Comparison of ENCODE assay signal across 2 cellular contexts in genomic region chr3:129211345-129211744, GRCh38.
A peak's percentile ranks its signal among the peaks of the same experiment; 100 is the strongest.
TF ChIP-seq lines count a peak whose summit lies in the region.

No MANE protein-coding gene starts in this region.

TF ChIP-seq in GM23338, 12 proteins besides CTCF, POLR2A, EP300 and RAD21:
- TF ChIP-seq STAT1 (IDR thresholded peaks at IDR 0.05; ENCODE audit: unreplicated experiment), result no peak
- no peak for TF ChIP-seq CREB1 (CRISPR knock-in tag; IDR thresholded peaks at IDR 0.05; ENCODE audit: low read depth)
- no peak for TF ChIP-seq NANOG (IDR thresholded peaks at IDR 0.05; ENCODE audit: borderline replicate concordance)
- no peak for TF ChIP-seq REST (IDR thresholded peaks at IDR 0.05; ENCODE audit: unreplicated experiment)
- TF ChIP-seq EZH2 (IDR thresholded peaks at IDR 0.05; ENCODE audit: low read depth, unreplicated experiment), result no peak
- no peak for TF ChIP-seq EZH2phosphoT487 (IDR thresholded peaks at IDR 0.05; ENCODE audit: unreplicated experiment)
- TF ChIP-seq ZNF331 (CRISPR knock-in tag; IDR thresholded peaks at IDR 0.05; ENCODE audit: low read depth), result no peak
- TF ChIP-seq ETS1 (IDR thresholded peaks at IDR 0.05), result no peak

TF ChIP-seq in liver, 16 proteins besides CTCF, POLR2A, EP300 and RAD21:
- peak; percentile 30 for TF ChIP-seq YY1 (IDR thresholded peaks at IDR 0.05)
- TF ChIP-seq FOXA2 (IDR thresholded peaks at IDR 0.05), result no peak
- no peak for TF ChIP-seq MAX (IDR thresholded peaks at IDR 0.05)
- TF ChIP-seq RXRA (IDR thresholded peaks at IDR 0.05), result peak in 1 of 2 donors; percentile 44
- no peak for TF ChIP-seq SP1 (IDR thresholded peaks at IDR 0.05)
- peak; percentile 17 for TF ChIP-seq ZBTB33 (IDR thresholded peaks at IDR 0.05)
- no peak for TF ChIP-seq HNF4G (IDR thresholded peaks at IDR 0.05)
- no peak for TF ChIP-seq REST (IDR thresholded peaks at IDR 0.05)
- no peak for TF ChIP-seq JUND (IDR thresholded peaks at IDR 0.05)
- peak; percentile 31 to 54 for TF ChIP-seq HNF4A (conservative IDR thresholded peaks at IDR 0.05)
- no peak for TF ChIP-seq TAF1 (conservative IDR thresholded peaks at IDR 0.05)
- TF ChIP-seq NR2F2 (IDR thresholded peaks at IDR 0.05), result no peak
- TF ChIP-seq GABPA (IDR thresholded peaks at IDR 0.05 in 1 of 2, conservative IDR thresholded peaks at IDR 0.05 in 1 of 2), result no peak
- TF ChIP-seq ATF3 (IDR thresholded peaks at IDR 0.05), result no peak
- no peak for TF ChIP-seq FOXA1 (IDR thresholded peaks at IDR 0.05)
- no peak for TF ChIP-seq EGR1 (IDR thresholded peaks at IDR 0.05; ENCODE audit: low read depth in 2 of 2)
TF ChIP-seq in liver: peak in this region for 4.
